Comparison of ENCODE assay signal across 7 cellular contexts in the genomic region with DNA sequence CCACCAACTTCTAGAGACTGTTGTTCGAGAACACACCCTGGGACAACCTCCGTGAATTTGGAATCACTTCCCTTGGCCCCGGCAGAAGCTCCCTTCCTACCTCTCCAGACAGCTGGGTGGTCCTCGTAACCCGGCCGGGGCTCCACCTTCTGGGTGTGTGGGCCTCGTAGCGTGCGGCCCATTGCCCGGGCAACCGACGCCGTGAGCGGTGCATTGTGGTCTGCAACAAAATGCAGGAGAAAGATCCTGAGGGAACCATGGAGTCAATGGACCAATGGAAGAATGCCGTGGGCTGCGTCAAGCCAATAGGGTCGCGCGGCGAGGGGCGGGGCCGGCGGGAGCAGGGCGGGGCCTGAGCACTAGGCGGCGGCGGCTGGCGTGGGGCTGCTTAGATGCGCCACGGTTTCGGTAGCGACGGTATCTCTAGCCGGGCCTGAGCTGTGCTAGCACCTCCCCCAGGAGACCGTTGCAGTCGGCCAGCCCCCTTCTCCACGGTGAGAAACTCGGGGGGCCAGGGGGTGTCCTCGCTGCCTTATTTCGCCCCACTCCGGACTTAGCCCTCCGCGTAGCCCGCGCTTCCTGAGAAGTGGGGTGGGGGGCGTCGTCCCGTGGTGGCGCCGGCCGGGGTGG.
DNase-seq lines count a peak whose midpoint lies in the region; ATAC-seq and TF ChIP-seq lines count a peak whose summit lies in the region.

A gene (plus strand): TSS at position 391 of the 630 bp plus-strand sequence. CDS start 309 bp downstream, outside the sequence.

- ATAC-seq in GM18508 (IDR thresholded peaks at IDR 0.05; ENCODE audit: insufficient read depth, unreplicated experiment) (peak; percentile 84), HG03025 (IDR thresholded peaks at IDR 0.05; ENCODE audit: low FRiP score, unreplicated experiment) (peak; percentile 89)

- H3K4me3 ChIP-seq in retinal pigment epithelial cell (ENCODE audit: low read length) = peak within 1 kb of the TSS; percentile 91

- no peak for TF ChIP-seq CTCF in retinal pigment epithelial cell (conservative IDR thresholded peaks at IDR 0.05; ENCODE audit: low read depth, low read length)

- peak; percentile 95 to 96 for DNase-seq in NCI-H2081 (lab: John Stamatoyannopoulos, UW)
- DNase-seq in T1000 (lab: John Stamatoyannopoulos, UW) = peak; percentile 96
- peak; percentile 98 for DNase-seq in astrocyte of the hippocampus (ENCODE audit: low read depth, low spot score)
- peak; percentile 91 to 92 for DNase-seq in hippocampal formation (lab: John Stamatoyannopoulos, UW)
- peak; percentile 77 for DNase-seq in retinal pigment epithelial cell (ENCODE audit: low read depth)

Comparison
In these comparisons a context has a peak if more than half of its experiments do, and no peak if none do; other contexts are left out.
1. Peak in every context shown above with its lines: DNase-seq, ATAC-seq and H3K4me3 ChIP-seq.